Comparison of ENCODE assay signal across 8 cellular contexts in the genomic region with DNA sequence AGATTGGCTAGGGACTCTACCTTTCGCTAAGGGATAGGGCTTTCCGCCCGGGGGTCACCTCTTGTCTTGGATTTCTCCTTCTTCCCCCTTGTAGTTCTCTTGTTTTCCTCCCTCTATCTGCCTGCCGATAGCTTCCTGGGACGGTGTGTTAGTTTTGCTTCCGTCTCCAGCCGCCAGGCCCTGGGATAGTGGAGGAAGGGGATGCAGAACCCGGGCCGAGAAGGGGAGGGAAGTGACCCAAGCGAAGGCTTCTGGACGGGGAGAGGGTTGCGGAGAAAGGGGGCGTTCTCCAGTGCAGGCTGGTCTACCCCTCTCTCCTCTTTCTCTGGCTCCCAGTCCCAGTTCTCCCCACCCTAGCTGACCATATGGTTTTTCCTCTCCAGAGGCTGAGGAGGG. TPM values are rescaled to one million over a fixed set of nuclear protein-coding genes. Genes with fewer than 3 reads are reported as not detected.
DNase-seq lines count a peak whose midpoint lies in the region; ATAC-seq, FAIRE-seq and TF ChIP-seq lines count a peak whose summit lies in the region.

No MANE protein-coding gene starts in this region.

- peak; percentile 51 for DNase-seq in NCI-H345 (lab: John Stamatoyannopoulos, UW)
- DNase-seq in NCI-H345 treated with DMSO at 0.1 percent for 48 hours (lab: John Stamatoyannopoulos, UW; ENCODE audit: unreplicated experiment) = no peak
- DNase-seq in SHP77 (lab: John Stamatoyannopoulos, UW) = peak; percentile 40 to 54
- DNase-seq in epithelial cell of proximal tubule (ENCODE audit: low read depth) = no peak
- no peak for DNase-seq in HTR-8/SVneo (ENCODE audit: insufficient read length, low spot score)

- peak overlapping the region; percentile 84 to 97 (median 95) for H3K27ac Mint-ChIP-seq in nephron

- no peak for FAIRE-seq in HTR-8/SVneo (lab: Jason Lieb, UNC)

- H3K27me3 Mint-ChIP-seq in nephron (ENCODE audit: low read depth) = peaks cover 22% of the 10 kb centered on the region

- H3K36me3 Mint-ChIP-seq in nephron (ENCODE audit: low read depth) = peaks cover 3% of the 10 kb centered on the region

- ATAC-seq in HG03354 (IDR thresholded peaks at IDR 0.05; ENCODE audit: poor library complexity, severe bottlenecking, unreplicated experiment) = no peak
- no peak for ATAC-seq in HG02840 (IDR thresholded peaks at IDR 0.05; ENCODE audit: low FRiP score, unreplicated experiment)

- H3K4me1 Mint-ChIP-seq in nephron = peaks cover 38% of the 10 kb centered on the region

- TF ChIP-seq CTCF in epithelial cell of proximal tubule (conservative IDR thresholded peaks at IDR 0.05; ENCODE audit: low read depth, low read length) (peak; percentile 11), nephron (IDR thresholded peaks at IDR 0.05; ENCODE audit: unreplicated experiment in 3 of 3) (no peak)

- H3K9me3 Mint-ChIP-seq in nephron = no peaks in the 10 kb centered on the region

- peak overlapping the region; percentile 83 for H3K4me3 ChIP-seq in epithelial cell of proximal tubule (ENCODE audit: low read depth, low read length)

- peak overlapping the region; percentile 97 to 98 (median 98) for H3K4me3 Mint-ChIP-seq in nephron

RNA-seq across cellular contexts. Expression of gene TUFT1, which starts 0.9 kb away (rescaled TPM):
- 33.5 and 39.2 TPM in 2 replicates for total RNA-seq in epithelial cell of proximal tubule

RNA-seq across cellular contexts. Expression of gene CGN, which starts 29.8 kb away (rescaled TPM):
- total RNA-seq in epithelial cell of proximal tubule = 9.5 and 10.1 TPM in 2 replicates

Comparison
In these comparisons a context has a peak if more than half of its experiments do, and no peak if none do; other contexts are left out.
1. DNase-seq: peak in NCI-H345 (single experiment) and SHP77 (2 of 2); none in NCI-H345 treated with DMSO at 0.1 percent for 48 hours (single experiment), epithelial cell of proximal tubule (single experiment) and HTR-8/SVneo (single experiment).